8 cellular contexts compared by ENCODE assay signal in genomic region chr10:102641880-102642552, GRCh38. TPM values are rescaled to one million over a fixed set of nuclear protein-coding genes. Genes with fewer than 3 reads are reported as not detected.
DNase-seq lines count a peak whose midpoint lies in the region; ATAC-seq and TF ChIP-seq lines count a peak whose summit lies in the region.

No MANE protein-coding gene starts in this region.

- H3K4me3 ChIP-seq in GM12864 (ENCODE audit: low read depth, low read length) (peak overlapping the region; percentile 67), parathyroid adenoma (ENCODE audit: low read depth, low read length) (peak overlapping the region; percentile 71), tibial nerve (peak overlapping the region; percentile 88 to 99 (median 96))

- H2AFZ ChIP-seq in parathyroid adenoma: peak overlapping the region; percentile 75

- H3K79me2 ChIP-seq in parathyroid adenoma: peaks cover 30% of the 10 kb centered on the region

- intact Hi-C loops in cardiac septum (cut with DNase I): loop anchor here (2.0 kb wide), 2 partner anchors 45 to 139 kb away; partner anchors contain the start of genes ACTR1A and SUFU

- H3K9me3 ChIP-seq in parathyroid adenoma (ENCODE audit: control insufficient read depth, low read length) (no peaks in the 10 kb centered on the region), tibial nerve (no peaks in the 10 kb centered on the region)

- DNase-seq in GM12864 (ENCODE audit: low read depth): peak; percentile 90
- peak; percentile 98 for DNase-seq in NCI-H1436 (lab: John Stamatoyannopoulos, UW)
- DNase-seq in SW480 (ENCODE audit: low spot score): peak; percentile 97
- DNase-seq in cardiac septum (ENCODE audit: low spot score): peak; percentile 99
- peak; percentile 98 to 99 for DNase-seq in tibial nerve (ENCODE audit: low spot score in 2 of 2)

- H3K27me3 ChIP-seq in parathyroid adenoma (ENCODE audit: control insufficient read depth, insufficient read depth, low read length) (no peaks in the 10 kb centered on the region), tibial nerve (no peaks in the 10 kb centered on the region)

- peaks cover 17% of the 10 kb centered on the region for H3K4me1 ChIP-seq in parathyroid adenoma
- H3K4me1 ChIP-seq in tibial nerve: peaks cover 0 to 11% (median 5%) of the 10 kb centered on the region in 4 donors

- peak; percentile 74 to 96 for TF ChIP-seq EP300 in tibial nerve (IDR thresholded peaks at IDR 0.05)

- peak; percentile 56 for ATAC-seq in HG02759 (IDR thresholded peaks at IDR 0.05; ENCODE audit: unreplicated experiment)

- no peaks in the 10 kb centered on the region for H3K36me3 ChIP-seq in parathyroid adenoma (ENCODE audit: control insufficient read depth, insufficient read depth, low read length)
- H3K36me3 ChIP-seq in tibial nerve: no peaks in the 10 kb centered on the region

- H3K9ac ChIP-seq in parathyroid adenoma: peak overlapping the region; percentile 85

- peak overlapping the region; percentile 92 for H3K4me2 ChIP-seq in parathyroid adenoma (ENCODE audit: low read length)

- TF ChIP-seq CTCF in GM12864 (IDR thresholded peaks at IDR 0.05; ENCODE audit: low read depth, low read length, missing control alignments) (no peak), parathyroid adenoma (IDR thresholded peaks at IDR 0.05) (no peak), tibial nerve (IDR thresholded peaks at IDR 0.05) (peak in 2 of 5 experiments; percentile 19 to 23)

- H3K27ac ChIP-seq in adipose tissue (ENCODE audit: low read depth, low read length): peak overlapping the region; percentile 83
- peak overlapping the region; percentile 99 for H3K27ac ChIP-seq in parathyroid adenoma
- peak overlapping the region; percentile 99 to 100 (median 99) for H3K27ac ChIP-seq in tibial nerve

- TF ChIP-seq POLR2A in tibial nerve (IDR thresholded peaks at IDR 0.05): peak; percentile 93

- WGBS in adipose tissue, 3 donors: 0 to 1% (median 0%) methylated on average over 39 to 49 of the region's 49 CpGs
- WGBS in tibial nerve, 2 donors: 0 to 1% methylated on average over 15 to 46 of the region's 49 CpGs

RNA-seq across cellular contexts. Expression of gene TRIM8, which starts 2.3 kb away (rescaled TPM):
- polyA plus RNA-seq in adipose tissue: 100 to 1,000 TPM in 2 of 3 donors, 10 to 100 TPM in 1; 76.1 to 174 (median 115) TPM
- total RNA-seq in cardiac septum (99.6 TPM), tibial nerve (100 to 1,000 TPM; 156 to 206 (median 157) TPM)

Comparison
In these comparisons a context has a peak if more than half of its experiments do, and no peak if none do; other contexts are left out.
1. Peak in every context shown above with its lines: DNase-seq, ATAC-seq, H3K4me3 ChIP-seq and H3K27ac ChIP-seq.